In the genomic region with DNA sequence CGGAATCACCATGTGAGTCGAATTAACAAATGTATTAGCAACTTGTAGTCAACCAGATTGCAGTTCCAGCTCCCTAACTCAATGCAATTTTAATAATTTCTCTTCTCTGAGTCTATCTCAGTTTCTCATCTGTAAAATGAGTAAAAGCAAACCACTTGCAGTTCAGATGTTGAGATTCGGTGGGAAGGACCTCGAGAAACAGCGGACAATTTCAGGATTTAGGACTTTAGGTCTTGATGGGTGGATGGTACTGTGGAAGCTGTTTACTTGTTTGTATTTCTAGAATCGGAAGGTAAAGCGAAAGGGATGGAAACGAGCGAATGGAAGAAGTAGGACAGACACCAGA, we compare ENCODE assay signal across 8 cellular contexts. TPM values are rescaled to one million over a fixed set of nuclear protein-coding genes. Genes with fewer than 3 reads are reported as not detected.
DNase-seq lines count a peak whose midpoint lies in the region; ATAC-seq, FAIRE-seq and TF ChIP-seq lines count a peak whose summit lies in the region.

No MANE protein-coding gene starts in this region.

- 0 out of 2 replicates have a peak, but pooled peaks cover 2% of the 10 kb centered on the region for H3K4me1 ChIP-seq in GM12878 (ENCODE audit: control insufficient read depth, insufficient read depth, low read length)
- H3K4me1 ChIP-seq in mucosa of rectum (ENCODE audit: control insufficient read depth in 2 of 2, insufficient read depth in 2 of 2, low read length in 2 of 2): peaks cover 5 to 8% of the 10 kb centered on the region in 2 donors

- RAD21 ChIA-PET in GM12878 (lab: Charles Lee; ENCODE audit: unreplicated experiment): interaction anchor here (1.1 to 2.3 kb wide), 5 partner anchors 11 to 158 kb away, joined by 3 to 8 read pairs (median 4); no protein-coding TSS in a partner anchor

- no peak for TF ChIP-seq EP300 in GM12878 (IDR thresholded peaks at IDR 0.05; ENCODE audit: borderline replicate concordance in 1 of 2, control insufficient read depth in 1 of 2, low read depth in 2 of 2, low read length in 2 of 2)

- H4K20me1 ChIP-seq in GM12878 (ENCODE audit: control insufficient read depth, insufficient read depth): no peaks in the 10 kb centered on the region

- peak overlapping the region; percentile 75 for H3K4me3 ChIP-seq in GM12878
- peak overlapping the region; percentile 87 to 92 for H3K4me3 ChIP-seq in mucosa of rectum (ENCODE audit: low read length in 2 of 2)

- intact Hi-C loops in GM12878 (cut with micrococcal nuclease; ENCODE audit: unreplicated experiment): no loop called here

- TF ChIP-seq CTCF in GM12878 (IDR thresholded peaks at IDR 0.05 in 2 of 3, conservative IDR thresholded peaks at IDR 0.05 in 1 of 3; ENCODE audit: control insufficient read depth in 2 of 3, extremely low read depth in 1 of 3, insufficient read depth in 1 of 3, low read depth in 3 of 3, low read length in 3 of 3): no peak

- TF ChIP-seq RAD21 in GM12878 (IDR thresholded peaks at IDR 0.05; ENCODE audit: insufficient read depth, low read depth, low read length): no peak

- CTCF ChIA-PET in GM12878 (lab: Yijun Ruan, JAX): interaction anchor here (1.5 to 3.2 kb wide), 2 partner anchors 157 to 634 kb away, joined by 4 to 13 read pairs; no protein-coding TSS in a partner anchor

- DNase-seq in GM12878 (ENCODE audit: low read depth, low spot score) (no peak), DMS79 (lab: John Stamatoyannopoulos, UW) (no peak), DMS53 treated with DMSO at 0.1 percent for 48 hours (lab: John Stamatoyannopoulos, UW; ENCODE audit: unreplicated experiment) (no peak)
- no peak for DNase-seq in activated CD8-positive, alpha-beta memory T cell treated with anti-CD3 and anti-CD28 coated beads, Interleukin-2, amount 50 U/mL, for 4 hours
- DNase-seq in activated CD4-positive, CD25-positive, alpha-beta regulatory T cell treated with anti-CD3 and anti-CD28 coated beads, Interleukin-2, amount 50 U/mL, for 72 hours: no peak

- POLR2A ChIA-PET in GM12878 (lab: Charles Lee): no interaction called here

- in situ Hi-C loops in GM12878 (cut with MboI): no loop called here

- no peak for TF ChIP-seq POLR2A in GM12878 (IDR thresholded peaks at IDR 0.05; ENCODE audit: low read depth, low read length)

- peak; percentile 25 for ATAC-seq in GM19395 (IDR thresholded peaks at IDR 0.05; ENCODE audit: unreplicated experiment)
- ATAC-seq in HG03139 (IDR thresholded peaks at IDR 0.05; ENCODE audit: unreplicated experiment): peak; percentile 2
- ATAC-seq in GM12878: no peak

- peak overlapping the region; percentile 98 for H2AFZ ChIP-seq in GM12878 (ENCODE audit: control insufficient read depth, low read depth, low read length)

- H3K27me3 ChIP-seq in GM12878 (replicated peaks in 1 of 2; ENCODE audit: control insufficient read depth in 2 of 2, insufficient read depth in 2 of 2, low read length in 1 of 2) (no peaks in the 10 kb centered on the region; a peak in 1 of 4 replicates), mucosa of rectum (ENCODE audit: control insufficient read depth in 2 of 2, insufficient read depth in 2 of 2, low read length in 2 of 2) (no peaks in the 10 kb centered on the region)

- peak overlapping the region; percentile 96 for H3K4me2 ChIP-seq in GM12878 (ENCODE audit: control insufficient read depth, insufficient read depth)

- H3K9ac ChIP-seq in GM12878 (ENCODE audit: control insufficient read depth, insufficient read depth, low read length): peak overlapping the region; percentile 41; the same call in 1 of the 2 replicates
- H3K9ac ChIP-seq in mucosa of rectum (ENCODE audit: low read depth in 1 of 2, low read length in 2 of 2): peak overlapping the region; percentile 72 to 81

- H3K79me2 ChIP-seq in GM12878 (ENCODE audit: control insufficient read depth, insufficient read depth, low read length): no peaks in the 10 kb centered on the region

- no TSS peak for BruUV-seq in GM12878 (replicated peaks; lab: Mats Ljungman, UMichigan)

- 5% methylated on average over 9 of the region's 9 CpGs for WGBS in GM12878 (ENCODE audit: insufficient coverage, insufficient replicate concordance, low lambda C conversion rate, missing lambda C conversion rate)

- no peak for FAIRE-seq in GM12878 (lab: Jason Lieb, UNC)

- H3K9me3 ChIP-seq in GM12878 (replicated peaks; ENCODE audit: control insufficient read depth, insufficient read depth, low read length) (no peaks in the 10 kb centered on the region), mucosa of rectum (ENCODE audit: control insufficient read depth in 2 of 2, low read length in 2 of 2) (no peaks in the 10 kb centered on the region)

- SMC1A ChIA-PET in GM12878 (lab: Charles Lee; ENCODE audit: uncharacterized antibody, unreplicated experiment): interaction anchor here (1.2 to 2.6 kb wide), 3 partner anchors 142 to 159 kb away, joined by 3 to 15 read pairs (median 3); no protein-coding TSS in a partner anchor

- H3K27ac ChIP-seq in GM12878 (ENCODE audit: control insufficient read depth, insufficient read depth): peak overlapping the region; percentile 52; the same call in 1 of the 2 replicates
- peak overlapping the region in 1 of 2 donors; percentile 82 for H3K27ac ChIP-seq in mucosa of rectum (ENCODE audit: low read depth in 2 of 2, low read length in 2 of 2)

- no peaks in the 10 kb centered on the region for H3K36me3 ChIP-seq in GM12878 (ENCODE audit: control insufficient read depth in 2 of 2, insufficient read depth in 2 of 2, low read length in 1 of 2)
- H3K36me3 ChIP-seq in mucosa of rectum (ENCODE audit: control insufficient read depth in 2 of 2, insufficient read depth in 2 of 2, low read length in 2 of 2): no peaks in the 10 kb centered on the region

TF ChIP-seq in GM12878, 131 proteins besides CTCF, POLR2A, EP300 and RAD21 (continues in another document):
- TF ChIP-seq, protein P1, sequence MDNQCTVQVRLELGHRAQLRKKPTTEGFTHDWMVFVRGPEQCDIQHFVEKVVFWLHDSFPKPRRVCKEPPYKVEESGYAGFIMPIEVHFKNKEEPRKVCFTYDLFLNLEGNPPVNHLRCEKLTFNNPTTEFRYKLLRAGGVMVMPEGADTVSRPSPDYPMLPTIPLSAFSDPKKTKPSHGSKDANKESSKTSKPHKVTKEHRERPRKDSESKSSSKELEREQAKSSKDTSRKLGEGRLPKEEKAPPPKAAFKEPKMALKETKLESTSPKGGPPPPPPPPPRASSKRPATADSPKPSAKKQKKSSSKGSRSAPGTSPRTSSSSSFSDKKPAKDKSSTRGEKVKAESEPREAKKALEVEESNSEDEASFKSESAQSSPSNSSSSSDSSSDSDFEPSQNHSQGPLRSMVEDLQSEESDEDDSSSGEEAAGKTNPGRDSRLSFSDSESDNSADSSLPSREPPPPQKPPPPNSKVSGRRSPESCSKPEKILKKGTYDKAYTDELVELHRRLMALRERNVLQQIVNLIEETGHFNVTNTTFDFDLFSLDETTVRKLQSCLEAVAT (IDR thresholded peaks at IDR 0.05): no peak
- TF ChIP-seq, protein P2, sequence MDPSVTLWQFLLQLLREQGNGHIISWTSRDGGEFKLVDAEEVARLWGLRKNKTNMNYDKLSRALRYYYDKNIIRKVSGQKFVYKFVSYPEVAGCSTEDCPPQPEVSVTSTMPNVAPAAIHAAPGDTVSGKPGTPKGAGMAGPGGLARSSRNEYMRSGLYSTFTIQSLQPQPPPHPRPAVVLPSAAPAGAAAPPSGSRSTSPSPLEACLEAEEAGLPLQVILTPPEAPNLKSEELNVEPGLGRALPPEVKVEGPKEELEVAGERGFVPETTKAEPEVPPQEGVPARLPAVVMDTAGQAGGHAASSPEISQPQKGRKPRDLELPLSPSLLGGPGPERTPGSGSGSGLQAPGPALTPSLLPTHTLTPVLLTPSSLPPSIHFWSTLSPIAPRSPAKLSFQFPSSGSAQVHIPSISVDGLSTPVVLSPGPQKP (IDR thresholded peaks at IDR 0.05; ENCODE audit: low read depth, low read length): no peak
- no peak for TF ChIP-seq YY1 (IDR thresholded peaks at IDR 0.05; ENCODE audit: low read depth, low read length)

RNA-seq across cellular contexts. Expression of a gene that starts 0.5 kb away (rescaled TPM):
- total RNA-seq in GM12878 (2013; cell fraction: nucleolus; rRNA removed): 0.52 and 0.93 TPM in 2 replicates
- 1.5 and 1.6 TPM in 2 replicates for total RNA-seq in GM12878 (2014; rRNA removed)
- total RNA-seq in GM12878 (2014; rRNA removed; fragmentation: Illumina TruSeq; extraction: Trizol): 2.1 and 3.7 TPM in 2 replicates
- total RNA-seq in GM12878 (2021): 1.7 and 2.0 TPM in 2 replicates
- polyA plus RNA-seq in GM12878 (2011; ENCODE audit: low read depth): 1.4 TPM
- 1.8 and 2.3 TPM in 2 replicates for polyA plus RNA-seq in GM12878 (2011; rRNA removed)
- 1.0 and 1.4 TPM in 2 replicates for polyA plus RNA-seq in GM12878 (2011; cell fraction: cytosol; rRNA removed)
- 2.2 and 2.4 TPM in 2 replicates for polyA plus RNA-seq in GM12878 (2011; cell fraction: nucleus; rRNA removed)
- polyA plus RNA-seq in GM12878 (2012): 1.3 and 2.1 TPM in 2 replicates
- 2.9 and 3.6 TPM in 2 replicates for polyA plus RNA-seq in GM12878 (2014; fragmentation: Illumina TruSeq; extraction: Trizol)
- polyA plus RNA-seq in GM12878 (2014; fragmentation: Nextera tagmentation; extraction: Ambion mirVana): 1 to 10 TPM; 1.9 to 3.3 TPM
- 2.8 and 4.6 TPM in 2 replicates for polyA plus RNA-seq in GM12878 (2014; rRNA removed)
- polyA plus RNA-seq in GM12878 (2016; fragmentation: Nextera tagmentation; extraction: Ambion mirVana): 1 to 10 TPM; 2.1 to 2.7 TPM
- 2.3 and 4.0 TPM in 2 replicates for polyA minus RNA-seq in GM12878 (2011; rRNA and poly(A)+ RNA removed)
- 1.4 TPM in 1 of 2 replicates, not detected in the other for polyA minus RNA-seq in GM12878 (2011; cell fraction: cytosol; rRNA and poly(A)+ RNA removed)
- polyA minus RNA-seq in GM12878 (2011; cell fraction: nucleus; rRNA and poly(A)+ RNA removed): 0.85 and 1.6 TPM in 2 replicates

RNA-seq across cellular contexts. Expression of a gene that starts 31.2 kb away (rescaled TPM):
- total RNA-seq in GM12878 (2013; cell fraction: nucleolus; rRNA removed): 0.07 TPM in 1 of 2 replicates, not detected in the other
- total RNA-seq in GM12878 (2014; rRNA removed) (0.17 and 0.38 TPM in 2 replicates), GM12878 (2014; rRNA removed; fragmentation: Illumina TruSeq; extraction: Trizol) (0.27 and 0.37 TPM in 2 replicates), GM12878 (2021) (0.19 and 0.33 TPM in 2 replicates)
- polyA plus RNA-seq in GM12878 (2011; ENCODE audit: low read depth): 0.14 TPM
- polyA plus RNA-seq in GM12878 (2011; rRNA removed) (0.35 and 0.63 TPM in 2 replicates), GM12878 (2014; fragmentation: Illumina TruSeq; extraction: Trizol) (0.24 and 0.27 TPM in 2 replicates), GM12878 (2014; fragmentation: Nextera tagmentation; extraction: Ambion mirVana) (under 1 TPM; 0.08 to 0.11 TPM), GM12878 (2014; rRNA removed) (0.06 and 0.22 TPM in 2 replicates), GM12878 (2016; fragmentation: Nextera tagmentation; extraction: Ambion mirVana) (under 1 TPM in 1 of 2 experiments, not detected in 1; 0.09 TPM)
- 0.16 and 0.18 TPM in 2 replicates for polyA plus RNA-seq in GM12878 (2011; cell fraction: cytosol; rRNA removed)
- 0.80 and 0.82 TPM in 2 replicates for polyA plus RNA-seq in GM12878 (2011; cell fraction: nucleus; rRNA removed)
- polyA plus RNA-seq in GM12878 (2012): 0.09 and 0.13 TPM in 2 replicates
- 0.26 and 3.2 TPM in 2 replicates for polyA minus RNA-seq in GM12878 (2011; rRNA and poly(A)+ RNA removed)
- polyA minus RNA-seq in GM12878 (2011; cell fraction: cytosol; rRNA and poly(A)+ RNA removed): 1.4 TPM in 1 of 2 replicates, not detected in the other
- 0.85 and 1.5 TPM in 2 replicates for polyA minus RNA-seq in GM12878 (2011; cell fraction: nucleus; rRNA and poly(A)+ RNA removed)
